8 cellular contexts compared by ENCODE assay signal in genomic region chr10:75402486-75403143, GRCh38. TPM values are rescaled to one million over a fixed set of nuclear protein-coding genes. Genes with fewer than 3 reads are reported as not detected.
DNase-seq lines count a peak whose midpoint lies in the region; ATAC-seq and TF ChIP-seq lines count a peak whose summit lies in the region.

No MANE protein-coding gene starts in this region.

- no peaks in the 10 kb centered on the region for H3K9me3 Mint-ChIP-seq in mesothelial cell of epicardium

- peaks cover 37% of the 10 kb centered on the region for H3K4me1 Mint-ChIP-seq in mesothelial cell of epicardium

- 0 to 1% methylated on average over 23 to 42 of the region's 42 CpGs for WGBS in upper lobe of left lung, 2 donors

- peaks cover 25 to 50% (median 35%) of the 10 kb centered on the region in 4 donors for H3K4me1 ChIP-seq in upper lobe of left lung

- no peak for TF ChIP-seq CTCF in mesothelial cell of epicardium (IDR thresholded peaks at IDR 0.05; ENCODE audit: unreplicated experiment)
- TF ChIP-seq CTCF in upper lobe of left lung (IDR thresholded peaks at IDR 0.05) = no peak

- peak in 1 of 4 donors; percentile 5 for TF ChIP-seq POLR2A in upper lobe of left lung (IDR thresholded peaks at IDR 0.05)

- no peaks in the 10 kb centered on the region for H3K27me3 Mint-ChIP-seq in mesothelial cell of epicardium (ENCODE audit: low read depth)

- intact Hi-C loops in Right ventricle myocardium inferior (cut with DNase I) (loop anchor here (5.0 kb wide), 7 partner anchors 205 to 1605 kb away; no protein-coding TSS in a partner anchor), cardiac septum (cut with DNase I) (loop anchor here (2.0 to 10.0 kb wide), 5 partner anchors 192 to 1145 kb away; no protein-coding TSS in a partner anchor)

- peaks cover 0 to 14% (median 6%) of the 10 kb centered on the region in 4 donors for H3K36me3 ChIP-seq in upper lobe of left lung

- no peak for DNase-seq in Right ventricle myocardium inferior (ENCODE audit: missing footprints)
- no peak for DNase-seq in cardiac septum (ENCODE audit: low spot score)
- peak; percentile 62 for DNase-seq in NOMO-1 treated with dmso at 0.1 percent for 144 hours (lab: John Stamatoyannopoulos, UW; ENCODE audit: unreplicated experiment)
- DNase-seq in dermis blood vessel endothelial cell = peak; percentile 19
- DNase-seq in mesothelial cell of epicardium (ENCODE audit: low spot score in 2 of 2, unreplicated experiment in 2 of 2) = peak; percentile 56 to 72
- DNase-seq in upper lobe of left lung = peak; percentile 38 to 89

- peaks cover 0 to 13% (median 2%) of the 10 kb centered on the region in 4 donors for H3K27me3 ChIP-seq in upper lobe of left lung

- no peak for TF ChIP-seq EP300 in upper lobe of left lung (IDR thresholded peaks at IDR 0.05)

- H3K4me3 ChIP-seq in upper lobe of left lung = peak overlapping the region; percentile 39 to 86 (median 82)

- H3K27ac ChIP-seq in upper lobe of left lung = peak overlapping the region; percentile 98

- no peaks in the 10 kb centered on the region for H3K9me3 ChIP-seq in upper lobe of left lung

- peak overlapping the region; percentile 97 for H3K27ac Mint-ChIP-seq in mesothelial cell of epicardium

- H3K4me3 Mint-ChIP-seq in mesothelial cell of epicardium = peak overlapping the region; percentile 80

- H3K36me3 Mint-ChIP-seq in mesothelial cell of epicardium = peaks cover 3% of the 10 kb centered on the region

- ATAC-seq in Right ventricle myocardium inferior = peak; percentile 1
- peak; percentile 0 to 35 for ATAC-seq in upper lobe of left lung (ENCODE audit: low FRiP score in 2 of 2)
- ATAC-seq in GM21723 (IDR thresholded peaks at IDR 0.05; ENCODE audit: unreplicated experiment) = no peak
- ATAC-seq in GM18870 (IDR thresholded peaks at IDR 0.05; ENCODE audit: unreplicated experiment) = no peak

RNA-seq across cellular contexts. Expression of gene ZNF503, which starts 1.1 kb away (rescaled TPM):
- total RNA-seq in Right ventricle myocardium inferior = 6.0 TPM
- total RNA-seq in cardiac septum = 3.3 TPM
- total RNA-seq in dermis blood vessel endothelial cell = 0.68 and 1.2 TPM in 2 replicates
- total RNA-seq in mesothelial cell of epicardium = 58.0 to 59.9 TPM (median 58.3 TPM) in 3 replicates
- total RNA-seq in upper lobe of left lung = 10 to 100 TPM; 15.0 to 44.6 (median 23.5) TPM

RNA-seq across cellular contexts. Expression of gene LRMDA, which starts 28.8 kb away (rescaled TPM):
- 22.3 TPM for total RNA-seq in Right ventricle myocardium inferior
- 4.5 TPM for total RNA-seq in cardiac septum
- total RNA-seq in dermis blood vessel endothelial cell = 7.6 and 27.4 TPM in 2 replicates
- total RNA-seq in mesothelial cell of epicardium = 2.0 to 3.3 TPM (median 2.7 TPM) in 3 replicates
- 100 to 1,000 TPM in 1 of 6 donors, 10 to 100 TPM in 5; 12.8 to 185 (median 18.1) TPM for total RNA-seq in upper lobe of left lung

Comparison
In these comparisons a context has a peak if more than half of its experiments do, and no peak if none do; other contexts are left out.
1. ATAC-seq: peak in Right ventricle myocardium inferior (single experiment) and upper lobe of left lung (2 of 2); none in GM21723 (single experiment) and GM18870 (single experiment).
2. DNase-seq: peak in NOMO-1 treated with dmso at 0.1 percent for 144 hours (single experiment), dermis blood vessel endothelial cell (single experiment), mesothelial cell of epicardium (2 of 2) and upper lobe of left lung (2 of 2); none in Right ventricle myocardium inferior (single experiment) and cardiac septum (single experiment).